15 cellular contexts compared by ENCODE assay signal in the genomic region with DNA sequence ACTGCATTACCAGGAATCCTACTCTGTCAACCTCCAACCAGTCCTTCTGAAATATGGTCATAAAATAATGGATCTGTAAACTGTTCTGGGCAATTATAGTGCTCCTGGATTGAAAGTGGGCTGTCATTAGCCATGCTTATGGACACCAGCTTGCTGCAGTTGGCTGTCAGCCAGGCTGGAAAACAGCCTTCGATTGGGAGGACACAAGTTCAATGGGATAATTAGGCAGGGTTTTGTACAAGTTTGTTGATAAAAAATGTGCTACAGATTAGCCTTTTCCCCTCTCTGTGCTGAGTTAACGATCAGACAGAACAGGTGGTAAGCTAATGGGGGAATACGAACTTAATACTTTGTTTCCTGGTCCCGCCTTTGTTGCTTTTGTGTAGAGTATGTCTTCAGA.
DNase-seq lines count a peak whose midpoint lies in the region; ATAC-seq and TF ChIP-seq lines count a peak whose summit lies in the region.
"Had no signal": no experiment of that assay in that cellular context is flagged by ENCODE, and none has a peak within 500 bp of the region (broad histone marks: within the 10 kb centered on the region; RNA-seq: fewer than 3 reads in every experiment).

No MANE protein-coding gene starts in this region.

- H3K27ac ChIP-seq in lower lobe of right lung: no peak overlapping the region
- H3K27ac ChIP-seq: pancreas had no signal

- no peak overlapping the region for H3K4me3 ChIP-seq in lower lobe of right lung
- H3K4me3 ChIP-seq: pancreas, smooth muscle cell had no signal

- no peaks in the 10 kb centered on the region for H3K27me3 ChIP-seq in lower lobe of right lung (ENCODE audit: low read depth)
- H3K27me3 ChIP-seq: pancreas had no signal

- H3K9me3 ChIP-seq in lower lobe of right lung: peaks cover 13% of the 10 kb centered on the region
- H3K9me3 ChIP-seq: pancreas had no signal

- H3K4me1 ChIP-seq in lower lobe of right lung: peaks cover under 1% of the 10 kb centered on the region
- H3K4me1 ChIP-seq: pancreas had no signal

- DNase-seq in D341Med (ENCODE audit: low spot score) (peak; percentile 42), NCI-H128 (lab: John Stamatoyannopoulos, UW; ENCODE audit: unreplicated experiment) (peak; percentile 73), NCI-H345 (lab: John Stamatoyannopoulos, UW) (peak; percentile 84), SK-N-DZ (ENCODE audit: low spot score) (peak; percentile 62), lower lobe of right lung (no peak)
- no peak for DNase-seq in stimulated activated CD4-positive, alpha-beta T cell treated with anti-CD3 and anti-CD28 coated beads, Interleukin-1b, Interleukin-23, amount 100 ng/mL, for 48 hours
- DNase-seq: activated CD4-positive, alpha-beta memory T cell treated with anti-CD3 and anti-CD28 coated beads, Interleukin-2, amount 10 ng/mL, durations not matched to agents 7 days and 5 days; CD8-positive, alpha-beta T cell; pancreas; trophoblast cell had no signal

- no peaks in the 10 kb centered on the region for H3K36me3 ChIP-seq in lower lobe of right lung
- H3K36me3 ChIP-seq: pancreas had no signal

- ATAC-seq in HG03139 (IDR thresholded peaks at IDR 0.05; ENCODE audit: unreplicated experiment): no peak
- ATAC-seq in GM21528 (IDR thresholded peaks at IDR 0.05; ENCODE audit: low FRiP score, unreplicated experiment): no peak
- no peak for ATAC-seq in lower lobe of right lung
- ATAC-seq: CD8-positive, alpha-beta T cell; left lobe of liver; pancreas; stimulated activated memory B cell treated with anti-CD40 and anti-IgM and Interleukin-4, amounts not matched to agents 10 μg/mL and 1 μg/mL and 100 μg/mL, for 72 hours had no signal

- TF ChIP-seq CTCF in lower lobe of right lung (IDR thresholded peaks at IDR 0.05): no peak

- intact Hi-C loops in lower lobe of right lung (cut with DNase I): no loop called here

Comparison
In these comparisons a context has a peak if more than half of its experiments do, and no peak if none do; other contexts are left out.
1. DNase-seq: peak in D341Med (single experiment), NCI-H128 (single experiment), NCI-H345 (single experiment) and SK-N-DZ (single experiment); none in stimulated activated CD4-positive, alpha-beta T cell treated with anti-CD3 and anti-CD28 coated beads, Interleukin-1b, Interleukin-23, amount 100 ng/mL, for 48 hours (single experiment) and lower lobe of right lung (single experiment).